In the genomic region with DNA sequence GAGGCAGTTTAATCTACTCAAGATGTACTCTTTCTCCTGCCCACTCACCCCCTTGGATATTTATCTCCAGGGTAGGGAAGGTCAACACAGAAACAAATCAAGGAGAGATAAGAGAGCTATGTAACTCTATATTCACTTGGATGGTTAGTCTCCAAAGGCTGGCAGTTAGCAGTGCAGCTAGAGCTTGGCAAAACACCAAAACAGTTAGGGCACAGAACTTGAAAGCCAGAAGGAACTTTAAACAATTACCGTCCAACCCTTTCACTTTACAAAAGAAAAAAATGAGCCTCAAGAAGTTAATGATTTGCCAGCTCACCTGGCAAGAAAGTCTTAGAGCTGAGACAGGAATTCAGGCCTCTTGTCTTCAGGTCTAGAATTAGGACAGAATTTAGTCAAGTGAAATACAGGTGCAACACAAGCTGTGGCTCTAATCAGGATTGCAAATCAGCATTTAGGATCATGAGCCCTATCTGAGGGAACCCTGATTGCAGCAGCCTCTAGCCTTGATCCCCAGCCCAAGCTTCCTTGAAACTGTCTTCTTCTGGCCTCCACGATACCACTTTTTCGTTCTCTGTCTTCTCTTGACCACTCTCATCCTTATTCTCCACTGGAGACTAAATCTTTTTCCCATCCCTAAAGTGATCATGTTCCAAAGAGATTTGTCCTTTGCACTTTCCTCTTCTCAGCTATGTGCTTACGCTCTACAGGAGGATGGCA, we compare ENCODE assay signal across 12 cellular contexts. TPM values are rescaled to one million over a fixed set of nuclear protein-coding genes. Genes with fewer than 3 reads are reported as not detected.
A peak's percentile ranks its signal among the peaks of the same experiment; 100 is the strongest.
DNase-seq lines count a peak whose midpoint lies in the region; FAIRE-seq and TF ChIP-seq lines count a peak whose summit lies in the region.
"Had no signal": no experiment of that assay in that cellular context is flagged by ENCODE, and none has a peak within 500 bp of the region (broad histone marks: within the 10 kb centered on the region; RNA-seq: fewer than 3 reads in every experiment).

No MANE protein-coding gene starts in this region.

- DNase-seq in DMS53 (lab: John Stamatoyannopoulos, UW) (peak; percentile 30), DMS53 treated with DMSO at 0.1 percent for 48 hours (lab: John Stamatoyannopoulos, UW; ENCODE audit: unreplicated experiment) (no peak), LoVo (ENCODE audit: low spot score) (peak; percentile 79), kidney (no peak), H9 (no peak), MG63 (no peak), HEK293T (ENCODE audit: extremely low spot score) (no peak)
- DNase-seq: activated CD4-positive, alpha-beta T cell treated with anti-CD3 and anti-CD28 coated beads, Interleukin-2, amount 50 U/mL, for 48 hours; stimulated activated CD4-positive, alpha-beta T cell treated with anti-CD3 and anti-CD28 coated beads, Interleukin-4, amount 100 ng/mL, for 24 hours had no signal

- no peak overlapping the region for H2BK12ac ChIP-seq in H9 (ENCODE audit: insufficient read length, low read depth, low read length)

- POLR2A ChIA-PET in HEK293T (lab: Yijun Ruan, JAX): interaction anchor here (1.3 kb wide), 1 partner anchor 15 kb away, joined by 3 read pairs; no protein-coding TSS in a partner anchor

- H3K4me1 ChIP-seq in kidney (ENCODE audit: control insufficient read depth in 1 of 2, insufficient read depth in 1 of 2, low read depth in 1 of 2, low read length in 2 of 2) (peaks cover 75 to 79% of the 10 kb centered on the region in 2 donors), subcutaneous abdominal adipose tissue (ENCODE audit: control insufficient read depth in 5 of 5, insufficient read depth in 5 of 5, low read length in 5 of 5) (peaks cover 25 to 97% (median 84%) of the 10 kb centered on the region in 5 donors), H9 (ENCODE audit: insufficient read depth, low read length) (peaks cover 8% of the 10 kb centered on the region; the same call in 1 of the 2 replicates)

- no peak overlapping the region for H2BK120ac ChIP-seq in H9 (ENCODE audit: low read depth, low read length, poor library complexity, severe bottlenecking)

- H3K36me3 ChIP-seq in kidney (ENCODE audit: control insufficient read depth in 1 of 2, insufficient read depth in 2 of 2, low read length in 2 of 2): peaks cover 5 to 13% of the 10 kb centered on the region in 2 donors
- peaks cover 3 to 16% (median 10%) of the 10 kb centered on the region in 5 donors for H3K36me3 ChIP-seq in subcutaneous abdominal adipose tissue (ENCODE audit: control insufficient read depth in 5 of 5, insufficient read depth in 5 of 5, low read length in 5 of 5)
- H3K36me3 ChIP-seq in MG63: peaks cover 4% of the 10 kb centered on the region

- H3K14ac ChIP-seq in H9 (ENCODE audit: insufficient read depth, low read length): no peak overlapping the region

- no peak overlapping the region for H4K8ac ChIP-seq in H9 (replicated peaks; ENCODE audit: insufficient read length, low read depth, low read length)

- no peaks in the 10 kb centered on the region for H3K9me3 ChIP-seq in kidney (ENCODE audit: control insufficient read depth in 1 of 2, low read length in 2 of 2)
- no peaks in the 10 kb centered on the region for H3K9me3 ChIP-seq in subcutaneous abdominal adipose tissue (ENCODE audit: control insufficient read depth in 5 of 5, low read length in 5 of 5)
- no peaks in the 10 kb centered on the region for H3K9me3 ChIP-seq in H9 (ENCODE audit: control insufficient read depth, low read depth, low read length)
- no peaks in the 10 kb centered on the region for H3K9me3 ChIP-seq in MG63

- no peak for TF ChIP-seq CTCF in kidney (IDR thresholded peaks at IDR 0.05; ENCODE audit: borderline replicate concordance, extremely low read depth, insufficient read depth)
- no peak for TF ChIP-seq CTCF in H9 (conservative IDR thresholded peaks at IDR 0.05)

- H3K9ac ChIP-seq in kidney (ENCODE audit: low read length in 2 of 2) (no peak overlapping the region), subcutaneous abdominal adipose tissue (ENCODE audit: low read length in 5 of 5) (peak overlapping the region in 1 of 5 donors; percentile 2), H9 (ENCODE audit: extremely low read depth, insufficient read length, low read length) (no peak overlapping the region)

- H3K4me3 ChIP-seq in kidney (ENCODE audit: low read length in 2 of 2) (no peak overlapping the region), subcutaneous abdominal adipose tissue (ENCODE audit: low read depth in 1 of 5, low read length in 5 of 5) (no peak overlapping the region), MG63 (no peak overlapping the region)

- H2BK20ac ChIP-seq in H9 (ENCODE audit: low read depth, low read length, poor library complexity, severe bottlenecking): no peak overlapping the region

- H3K36me3 Mint-ChIP-seq in H9 (ENCODE audit: insufficient read depth in 1 of 3, low read depth in 3 of 3): peaks cover 0 to 4% (median 0%) of the 10 kb centered on the region in 3 experiments; a peak in 3 of 7 replicates

- H3K27me3 ChIP-seq in subcutaneous abdominal adipose tissue (ENCODE audit: control insufficient read depth in 5 of 5, insufficient read depth in 4 of 5, low read length in 5 of 5) (no peaks in the 10 kb centered on the region), H9 (ENCODE audit: insufficient read depth, low read length) (no peaks in the 10 kb centered on the region), MG63 (no peaks in the 10 kb centered on the region)

- H4K91ac ChIP-seq in H9 (ENCODE audit: insufficient read length, low read depth, low read length): no peak overlapping the region

- no peaks in the 10 kb centered on the region for H3K23me2 ChIP-seq in H9 (ENCODE audit: insufficient read length, low read depth, low read length, poor library complexity, severe bottlenecking)

- H4K5ac ChIP-seq in H9 (ENCODE audit: insufficient read length, low read depth, low read length): no peak overlapping the region

- H3K4ac ChIP-seq in H9 (ENCODE audit: low read depth, low read length): no peak overlapping the region

- H3K4me2 ChIP-seq in H9 (ENCODE audit: insufficient read depth, insufficient read length, low read length): no peak overlapping the region

- H3K27me3 Mint-ChIP-seq in H9 (ENCODE audit: low read depth): no peaks in the 10 kb centered on the region

- H3K23ac ChIP-seq in H9 (ENCODE audit: insufficient read length, low read depth, low read length): no peak overlapping the region

- no peaks in the 10 kb centered on the region for H3K79me2 ChIP-seq in H9 (ENCODE audit: insufficient read depth, low read length)

- no peak overlapping the region for H3K56ac ChIP-seq in H9 (ENCODE audit: insufficient read length, low read depth, low read length)

- H2BK15ac ChIP-seq in H9 (ENCODE audit: low read depth, low read length): no peak overlapping the region

- H3K18ac ChIP-seq in H9 (ENCODE audit: insufficient read length, low read depth, low read length): no peak overlapping the region

- WGBS in H9 (ENCODE audit: extremely low coverage, insufficient read length, low lambda C conversion rate): no CpG with 5 or more reads among the region's 4 CpGs

- H3K27ac Mint-ChIP-seq in H9: no peak overlapping the region

- no peaks in the 10 kb centered on the region for H3K9me3 Mint-ChIP-seq in H9

- H3K27ac ChIP-seq in kidney (ENCODE audit: low read depth in 2 of 2, low read length in 2 of 2): peak overlapping the region; percentile 85 to 93
- H3K27ac ChIP-seq in subcutaneous abdominal adipose tissue (ENCODE audit: low read depth, low read length): peak overlapping the region; percentile 86
- no peak overlapping the region for H3K27ac ChIP-seq in H9 (ENCODE audit: insufficient read length, low read depth, low read length)
- H3K27ac ChIP-seq: HL-60 had no signal

- no peaks in the 10 kb centered on the region for H4K20me1 ChIP-seq in H9 (ENCODE audit: control insufficient read depth, insufficient read depth, insufficient read length)

- CTCF ChIA-PET in HEK293T (lab: Yijun Ruan, JAX): interaction anchor here (0.7 kb wide), 1 partner anchor 12 kb away, joined by 8 read pairs; no protein-coding TSS in a partner anchor

- peaks cover 33 to 38% of the 10 kb centered on the region in 2 experiments for H3K4me1 Mint-ChIP-seq in H9

- H3K79me1 ChIP-seq in H9 (ENCODE audit: insufficient read depth, low read depth, low read length, poor library complexity, severe bottlenecking): no peaks in the 10 kb centered on the region

- H2AFZ ChIP-seq in H9 (ENCODE audit: low read length): no peak overlapping the region

- FAIRE-seq in kidney (lab: Jason Lieb, UNC): peak; percentile 81
- FAIRE-seq: A204.1 had no signal

- intact Hi-C loops in kidney (cut with DNase I): no loop called here

- no peak overlapping the region for H2BK5ac ChIP-seq in H9 (ENCODE audit: insufficient read length, low read length)

- no peak overlapping the region for H3K4me3 Mint-ChIP-seq in H9

- H3T11ph ChIP-seq in H9 (ENCODE audit: low read length): no peak overlapping the region

- no peak overlapping the region for H2AK5ac ChIP-seq in H9 (ENCODE audit: insufficient read length, low read length)

TF ChIP-seq in HEK293T, 16 proteins besides CTCF, POLR2A, EP300 and RAD21:
- TF ChIP-seq ZNF384 (IDR thresholded peaks at IDR 0.05) (no peak), ARNT (IDR thresholded peaks at IDR 0.05) (no peak), FOXK2 (IDR thresholded peaks at IDR 0.05) (no peak), HDGF (IDR thresholded peaks at IDR 0.05; ENCODE audit: borderline replicate concordance) (no peak), BHLHE40 (IDR thresholded peaks at IDR 0.05; ENCODE audit: borderline replicate concordance) (no peak), FOXA1 (IDR thresholded peaks at IDR 0.05) (no peak), TARDBP (IDR thresholded peaks at IDR 0.05) (no peak), SUZ12 (IDR thresholded peaks at IDR 0.05) (no peak), NFRKB (IDR thresholded peaks at IDR 0.05) (no peak), SP1 (IDR thresholded peaks at IDR 0.05) (no peak), LEF1 (IDR thresholded peaks at IDR 0.05; ENCODE audit: borderline replicate concordance) (no peak)
- TF ChIP-seq, protein P1, sequence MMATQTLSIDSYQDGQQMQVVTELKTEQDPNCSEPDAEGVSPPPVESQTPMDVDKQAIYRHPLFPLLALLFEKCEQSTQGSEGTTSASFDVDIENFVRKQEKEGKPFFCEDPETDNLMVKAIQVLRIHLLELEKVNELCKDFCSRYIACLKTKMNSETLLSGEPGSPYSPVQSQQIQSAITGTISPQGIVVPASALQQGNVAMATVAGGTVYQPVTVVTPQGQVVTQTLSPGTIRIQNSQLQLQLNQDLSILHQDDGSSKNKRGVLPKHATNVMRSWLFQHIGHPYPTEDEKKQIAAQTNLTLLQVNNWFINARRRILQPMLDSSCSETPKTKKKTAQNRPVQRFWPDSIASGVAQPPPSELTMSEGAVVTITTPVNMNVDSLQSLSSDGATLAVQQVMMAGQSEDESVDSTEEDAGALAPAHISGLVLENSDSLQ (IDR thresholded peaks at IDR 0.05): no peak

RNA-seq across cellular contexts. Expression of gene NEDD9, which starts 14.9 kb away (rescaled TPM):
- total RNA-seq in kidney: 101 TPM
- 19.2 TPM for polyA plus RNA-seq in kidney (ENCODE audit: insufficient read depth, low read depth, low replicate concordance)
- 5.5 and 5.8 TPM in 2 replicates for total RNA-seq in H9 (2021)
- 8.9 and 9.3 TPM in 2 replicates for total RNA-seq in MG63 (2014; rRNA removed; shearing (Covaris generic); ENCODE audit: low replicate concordance)

Comparison
In these comparisons a context has a peak if more than half of its experiments do, and no peak if none do; other contexts are left out.
1. DNase-seq: peak in DMS53 (single experiment) and LoVo (single experiment); none in DMS53 treated with DMSO at 0.1 percent for 48 hours (single experiment), kidney (single experiment), H9 (single experiment), MG63 (single experiment) and HEK293T (single experiment).